8 cellular contexts compared by ENCODE assay signal in the genomic region with DNA sequence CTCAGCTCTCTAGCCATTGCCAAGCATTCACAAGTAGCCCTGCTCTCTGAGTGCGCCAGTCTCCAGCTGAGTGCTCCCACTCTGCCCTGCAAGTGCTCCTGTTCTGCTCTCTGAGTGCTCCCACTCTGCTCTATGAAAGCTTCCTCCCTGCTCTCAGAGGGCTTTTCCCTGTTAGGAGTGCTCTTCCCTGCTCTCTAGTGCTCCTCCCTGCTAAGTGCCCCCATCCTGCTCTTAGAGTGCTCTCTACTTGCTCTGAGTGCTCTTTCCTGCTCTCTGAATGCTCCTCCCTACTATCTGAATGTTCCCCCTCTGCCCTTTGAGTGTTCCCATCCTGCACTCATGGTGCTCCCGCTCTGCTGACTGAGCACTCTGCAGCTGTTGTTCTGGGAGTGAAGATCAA.
"Had no signal": no experiment of that assay in that cellular context is flagged by ENCODE, and none has a peak within 500 bp of the region (broad histone marks: within the 10 kb centered on the region; RNA-seq: fewer than 3 reads in every experiment).

No MANE protein-coding gene starts in this region.

- H3K4me3 ChIP-seq: GM12878 had no signal

- ATAC-seq: GM12878 had no signal

- FAIRE-seq: G401.6, GM12878, GM12891, GM12892, GM18507, GM19239 had no signal

- DNase-seq: GDM1, GF-D8 had no signal
